1 cellular context compared by ENCODE assay signal in genomic region chr15:37101634-37102314, GRCh38.
TF ChIP-seq lines count a peak whose summit lies in the region.

No MANE protein-coding gene starts in this region.

TF ChIP-seq in GM12878, 131 proteins besides CTCF, POLR2A, EP300 and RAD21 (continued from another document):
- TF ChIP-seq NKRF (conservative IDR thresholded peaks at IDR 0.05) (no peak; the same call in 1 of the 2 replicates), PAX5 (IDR thresholded peaks at IDR 0.05; ENCODE audit: borderline replicate concordance, low read depth, low read length) (no peak), NBN (IDR thresholded peaks at IDR 0.05) (no peak; the same call in 1 of the 2 replicates), SMARCA5 (IDR thresholded peaks at IDR 0.05) (no peak; the same call in 1 of the 2 replicates), JUND (IDR thresholded peaks at IDR 0.05; ENCODE audit: low read depth, low read length) (no peak), BMI1 (IDR thresholded peaks at IDR 0.05; ENCODE audit: borderline replicate concordance) (no peak), NR2C1 (IDR thresholded peaks at IDR 0.05) (no peak), ZNF384 (IDR thresholded peaks at IDR 0.05; ENCODE audit: borderline replicate concordance, low read depth, low read length) (0 out of 2 replicates have a peak, but pooled peaks have one; percentile 1), TCF3 (IDR thresholded peaks at IDR 0.05; ENCODE audit: borderline replicate concordance, insufficient read depth, low read depth, low read length) (no peak), ELK1 (IDR thresholded peaks at IDR 0.05; ENCODE audit: low read depth, low read length) (no peak), DPF2 (IDR thresholded peaks at IDR 0.05) (peak; percentile 46), LARP7 (IDR thresholded peaks at IDR 0.05) (peak; percentile 57; the same call in 1 of the 2 replicates), MYC (IDR thresholded peaks at IDR 0.05; ENCODE audit: insufficient read depth, insufficient read length, insufficient replicate concordance, low read length, severe bottlenecking) (no peak), PKNOX1 (IDR thresholded peaks at IDR 0.05) (peak; percentile 97)
- TF ChIP-seq, protein P1, sequence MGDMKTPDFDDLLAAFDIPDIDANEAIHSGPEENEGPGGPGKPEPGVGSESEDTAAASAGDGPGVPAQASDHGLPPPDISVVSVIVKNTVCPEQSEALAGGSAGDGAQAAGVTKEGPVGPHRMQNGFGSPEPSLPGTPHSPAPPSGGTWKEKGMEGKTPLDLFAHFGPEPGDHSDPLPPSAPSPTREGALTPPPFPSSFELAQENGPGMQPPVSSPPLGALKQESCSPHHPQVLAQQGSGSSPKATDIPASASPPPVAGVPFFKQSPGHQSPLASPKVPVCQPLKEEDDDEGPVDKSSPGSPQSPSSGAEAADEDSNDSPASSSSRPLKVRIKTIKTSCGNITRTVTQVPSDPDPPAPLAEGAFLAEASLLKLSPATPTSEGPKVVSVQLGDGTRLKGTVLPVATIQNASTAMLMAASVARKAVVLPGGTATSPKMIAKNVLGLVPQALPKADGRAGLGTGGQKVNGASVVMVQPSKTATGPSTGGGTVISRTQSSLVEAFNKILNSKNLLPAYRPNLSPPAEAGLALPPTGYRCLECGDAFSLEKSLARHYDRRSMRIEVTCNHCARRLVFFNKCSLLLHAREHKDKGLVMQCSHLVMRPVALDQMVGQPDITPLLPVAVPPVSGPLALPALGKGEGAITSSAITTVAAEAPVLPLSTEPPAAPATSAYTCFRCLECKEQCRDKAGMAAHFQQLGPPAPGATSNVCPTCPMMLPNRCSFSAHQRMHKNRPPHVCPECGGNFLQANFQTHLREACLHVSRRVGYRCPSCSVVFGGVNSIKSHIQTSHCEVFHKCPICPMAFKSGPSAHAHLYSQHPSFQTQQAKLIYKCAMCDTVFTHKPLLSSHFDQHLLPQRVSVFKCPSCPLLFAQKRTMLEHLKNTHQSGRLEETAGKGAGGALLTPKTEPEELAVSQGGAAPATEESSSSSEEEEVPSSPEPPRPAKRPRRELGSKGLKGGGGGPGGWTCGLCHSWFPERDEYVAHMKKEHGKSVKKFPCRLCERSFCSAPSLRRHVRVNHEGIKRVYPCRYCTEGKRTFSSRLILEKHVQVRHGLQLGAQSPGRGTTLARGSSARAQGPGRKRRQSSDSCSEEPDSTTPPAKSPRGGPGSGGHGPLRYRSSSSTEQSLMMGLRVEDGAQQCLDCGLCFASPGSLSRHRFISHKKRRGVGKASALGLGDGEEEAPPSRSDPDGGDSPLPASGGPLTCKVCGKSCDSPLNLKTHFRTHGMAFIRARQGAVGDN (IDR thresholded peaks at IDR 0.05) = no peak
- TF ChIP-seq, protein P2, sequence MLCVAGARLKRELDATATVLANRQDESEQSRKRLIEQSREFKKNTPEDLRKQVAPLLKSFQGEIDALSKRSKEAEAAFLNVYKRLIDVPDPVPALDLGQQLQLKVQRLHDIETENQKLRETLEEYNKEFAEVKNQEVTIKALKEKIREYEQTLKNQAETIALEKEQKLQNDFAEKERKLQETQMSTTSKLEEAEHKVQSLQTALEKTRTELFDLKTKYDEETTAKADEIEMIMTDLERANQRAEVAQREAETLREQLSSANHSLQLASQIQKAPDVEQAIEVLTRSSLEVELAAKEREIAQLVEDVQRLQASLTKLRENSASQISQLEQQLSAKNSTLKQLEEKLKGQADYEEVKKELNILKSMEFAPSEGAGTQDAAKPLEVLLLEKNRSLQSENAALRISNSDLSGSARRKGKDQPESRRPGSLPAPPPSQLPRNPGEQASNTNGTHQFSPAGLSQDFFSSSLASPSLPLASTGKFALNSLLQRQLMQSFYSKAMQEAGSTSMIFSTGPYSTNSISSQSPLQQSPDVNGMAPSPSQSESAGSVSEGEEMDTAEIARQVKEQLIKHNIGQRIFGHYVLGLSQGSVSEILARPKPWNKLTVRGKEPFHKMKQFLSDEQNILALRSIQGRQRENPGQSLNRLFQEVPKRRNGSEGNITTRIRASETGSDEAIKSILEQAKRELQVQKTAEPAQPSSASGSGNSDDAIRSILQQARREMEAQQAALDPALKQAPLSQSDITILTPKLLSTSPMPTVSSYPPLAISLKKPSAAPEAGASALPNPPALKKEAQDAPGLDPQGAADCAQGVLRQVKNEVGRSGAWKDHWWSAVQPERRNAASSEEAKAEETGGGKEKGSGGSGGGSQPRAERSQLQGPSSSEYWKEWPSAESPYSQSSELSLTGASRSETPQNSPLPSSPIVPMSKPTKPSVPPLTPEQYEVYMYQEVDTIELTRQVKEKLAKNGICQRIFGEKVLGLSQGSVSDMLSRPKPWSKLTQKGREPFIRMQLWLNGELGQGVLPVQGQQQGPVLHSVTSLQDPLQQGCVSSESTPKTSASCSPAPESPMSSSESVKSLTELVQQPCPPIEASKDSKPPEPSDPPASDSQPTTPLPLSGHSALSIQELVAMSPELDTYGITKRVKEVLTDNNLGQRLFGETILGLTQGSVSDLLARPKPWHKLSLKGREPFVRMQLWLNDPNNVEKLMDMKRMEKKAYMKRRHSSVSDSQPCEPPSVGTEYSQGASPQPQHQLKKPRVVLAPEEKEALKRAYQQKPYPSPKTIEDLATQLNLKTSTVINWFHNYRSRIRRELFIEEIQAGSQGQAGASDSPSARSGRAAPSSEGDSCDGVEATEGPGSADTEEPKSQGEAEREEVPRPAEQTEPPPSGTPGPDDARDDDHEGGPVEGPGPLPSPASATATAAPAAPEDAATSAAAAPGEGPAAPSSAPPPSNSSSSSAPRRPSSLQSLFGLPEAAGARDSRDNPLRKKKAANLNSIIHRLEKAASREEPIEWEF (IDR thresholded peaks at IDR 0.05; ENCODE audit: insufficient replicate concordance, low read depth, low read length) = peak; percentile 9
